Comparison of ENCODE assay signal across 8 cellular contexts in the genomic region with DNA sequence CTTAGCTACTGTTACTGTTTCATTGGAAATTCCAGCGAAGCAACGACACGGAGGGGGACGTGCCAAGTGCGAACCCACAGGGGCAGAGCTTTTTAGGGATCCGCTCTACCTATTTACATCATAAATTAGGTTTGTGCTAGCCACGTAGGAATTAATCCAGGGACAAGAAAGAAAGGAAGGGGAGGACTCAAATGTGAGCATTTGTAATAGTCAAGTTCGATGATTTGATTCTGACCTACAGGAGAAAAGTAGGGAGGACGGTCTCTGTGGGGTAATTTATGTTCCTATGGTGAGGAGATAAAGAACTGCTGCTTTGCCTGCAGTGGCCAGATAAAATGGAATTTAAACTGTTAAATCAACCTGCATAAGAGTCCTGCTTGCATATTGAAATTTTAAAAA. TPM values are rescaled to one million over a fixed set of nuclear protein-coding genes. Genes with fewer than 3 reads are reported as not detected.
DNase-seq lines count a peak whose midpoint lies in the region; ATAC-seq and TF ChIP-seq lines count a peak whose summit lies in the region.

No MANE protein-coding gene starts in this region.

- H3K27ac ChIP-seq in IMR-90 (ENCODE audit: insufficient read depth, low read length) = peak overlapping the region; percentile 83
- peak overlapping the region; percentile 84 for H3K27ac ChIP-seq in muscle layer of duodenum (ENCODE audit: low read length)

- H3K56ac ChIP-seq in IMR-90 (ENCODE audit: extremely low read depth, insufficient read depth, low read length) = peak overlapping the region; percentile 73; the same call in 1 of the 2 replicates

- peak overlapping the region; percentile 87 for H2AFZ ChIP-seq in IMR-90 (replicated peaks; ENCODE audit: low read length, poor library complexity)

- H2BK5ac ChIP-seq in IMR-90 (ENCODE audit: low read depth, low read length, poor library complexity, severe bottlenecking) = peak overlapping the region; percentile 59

- peak overlapping the region; percentile 31; the same call in 1 of the 2 replicates for H3K23ac ChIP-seq in IMR-90 (ENCODE audit: low read depth, low read length)

- peak; percentile 7 for DNase-seq in AG08395 (ENCODE audit: low spot score)
- no peak for DNase-seq in IMR-90
- DNase-seq in cardiac fibroblast (ENCODE audit: low read depth in 2 of 2) = no peak
- no peak for DNase-seq in iPS-NIHi11 (ENCODE audit: low spot score)

- no peak overlapping the region for H2BK15ac ChIP-seq in IMR-90 (ENCODE audit: low read depth, low read length)

- H4K5ac ChIP-seq in IMR-90 (ENCODE audit: low read depth, low read length) = no peak overlapping the region; the same call in 1 of the 2 replicates

- peak overlapping the region; percentile 74 for H3K9ac ChIP-seq in IMR-90 (ENCODE audit: low read depth, low read length)

- no peaks in the 10 kb centered on the region for H3K9me1 ChIP-seq in IMR-90 (ENCODE audit: insufficient read depth, low read length)

- dilution Hi-C loops in IMR-90 (cut with HindIII; ENCODE audit: low sequenced_read_pairs, unreplicated experiment) = no loop called here

- peak overlapping the region; percentile 43 for H4K91ac ChIP-seq in IMR-90 (ENCODE audit: insufficient read depth, low read depth, low read length)

- no peaks in the 10 kb centered on the region for H4K20me1 ChIP-seq in IMR-90 (ENCODE audit: insufficient read depth, low read length)

- no peaks in the 10 kb centered on the region for H3K79me1 ChIP-seq in IMR-90 (ENCODE audit: low read depth in 1 of 2, low read length in 2 of 2)

- H3K14ac ChIP-seq in IMR-90 (replicated peaks; ENCODE audit: low read depth, low read length) = peak overlapping the region; percentile 86

- intact Hi-C loops in IMR-90 (cut with micrococcal nuclease) = loop anchor here (5.0 kb wide), 1 partner anchor 35 kb away; no protein-coding TSS in a partner anchor

- TF ChIP-seq CTCF in IMR-90 (conservative IDR thresholded peaks at IDR 0.05; ENCODE audit: low read depth, low read length) (no peak), cardiac fibroblast (IDR thresholded peaks at IDR 0.05; ENCODE audit: low read depth, low read length) (no peak)

- peak overlapping the region; percentile 52 to 70; a peak in 2 of 4 replicates for H4K8ac ChIP-seq in IMR-90 (ENCODE audit: low read depth in 2 of 2, low read length in 2 of 2)

- POLR2A ChIA-PET in IMR-90 (lab: Charles Lee; ENCODE audit: unreplicated experiment) = no interaction called here

- no peak overlapping the region for H2BK20ac ChIP-seq in IMR-90 (ENCODE audit: low read depth, low read length)

- H3K9me3 ChIP-seq in IMR-90 (ENCODE audit: control insufficient read depth, insufficient read depth, low read length) = no peaks in the 10 kb centered on the region
- H3K9me3 ChIP-seq in muscle layer of duodenum (ENCODE audit: control insufficient read depth in 1 of 2, low read length in 2 of 2) = no peaks in the 10 kb centered on the region

- H2AK5ac ChIP-seq in IMR-90 (ENCODE audit: low read depth, low read length) = no peak overlapping the region

- peak overlapping the region; percentile 64; the same call in 1 of the 2 replicates for H3K18ac ChIP-seq in IMR-90 (ENCODE audit: low read depth, low read length)

- peak overlapping the region; percentile 68; the same call in 1 of the 2 replicates for H3K4ac ChIP-seq in IMR-90 (ENCODE audit: low read depth, low read length)

- CTCF ChIA-PET in IMR-90 (lab: Yijun Ruan, JAX) = no interaction called here

- H3K27me3 ChIP-seq in IMR-90 (ENCODE audit: control insufficient read depth, insufficient read depth, low read length) = no peaks in the 10 kb centered on the region
- no peaks in the 10 kb centered on the region for H3K27me3 ChIP-seq in muscle layer of duodenum (ENCODE audit: low read depth, low read length)

- TF ChIP-seq POLR2A in IMR-90 (IDR thresholded peaks at IDR 0.05; ENCODE audit: low read depth, low read length) = no peak

- BruUV-seq in IMR-90 (replicated peaks; lab: Mats Ljungman, UMichigan) = no TSS peak

- no peak for TF ChIP-seq RAD21 in IMR-90 (IDR thresholded peaks at IDR 0.05; ENCODE audit: low read length)

- H2AK9ac ChIP-seq in IMR-90 (replicated peaks; ENCODE audit: low read depth, low read length, poor library complexity) = peak overlapping the region; percentile 62

- H3K4me3 ChIP-seq in IMR-90 (ENCODE audit: insufficient read depth, low read depth, low read length) (peak overlapping the region; percentile 62), cardiac fibroblast (replicated peaks in 1 of 2; ENCODE audit: low read depth in 2 of 2, low read length in 2 of 2) (peak overlapping the region; percentile 44 to 52), muscle layer of duodenum (ENCODE audit: low read depth in 1 of 2, low read length in 2 of 2) (peak overlapping the region; percentile 64 to 74)

- no CpG with 5 or more reads among the region's 9 CpGs for WGBS in IMR-90 (ENCODE audit: extremely low coverage in 2 of 2, insufficient read length in 1 of 2), 2 experiments

- H3K4me2 ChIP-seq in IMR-90 (ENCODE audit: low read depth, low read length) = peak overlapping the region; percentile 64

- no peaks in the 10 kb centered on the region for H3K4me1 ChIP-seq in IMR-90 (ENCODE audit: control insufficient read depth, insufficient read depth, low read length)
- H3K4me1 ChIP-seq in muscle layer of duodenum (ENCODE audit: control insufficient read depth in 1 of 2, insufficient read depth in 2 of 2, low read length in 2 of 2) = no peaks in the 10 kb centered on the region

- peak overlapping the region; percentile 8; the same call in 1 of the 2 replicates for H2BK120ac ChIP-seq in IMR-90 (ENCODE audit: low read depth, low read length)

- ATAC-seq in IMR-90 (ENCODE audit: low read depth) (no peak; the same call in 1 of the 2 replicates), GM21360 (IDR thresholded peaks at IDR 0.05; ENCODE audit: unreplicated experiment) (no peak), GM19328 (IDR thresholded peaks at IDR 0.05; ENCODE audit: unreplicated experiment) (no peak), HG03045 (IDR thresholded peaks at IDR 0.05; ENCODE audit: unreplicated experiment) (no peak)

- in situ Hi-C loops in IMR-90 (cut with MboI; ENCODE audit: low sequenced_read_pairs) = no loop called here

- H3K36me3 ChIP-seq in IMR-90 (ENCODE audit: control insufficient read depth, insufficient read depth, low read length) (no peaks in the 10 kb centered on the region), muscle layer of duodenum (ENCODE audit: control insufficient read depth in 1 of 2, insufficient read depth in 2 of 2, low read length in 2 of 2) (no peaks in the 10 kb centered on the region)

TF ChIP-seq in IMR-90, 13 proteins besides CTCF, POLR2A, EP300 and RAD21:
- no peak for TF ChIP-seq MAZ (IDR thresholded peaks at IDR 0.05; ENCODE audit: borderline replicate concordance, low read depth, low read length)
- no peak for TF ChIP-seq NFE2L2 (IDR thresholded peaks at IDR 0.05; ENCODE audit: low read depth, low read length)
- no peak for TF ChIP-seq MAFK (IDR thresholded peaks at IDR 0.05; ENCODE audit: low read depth, low read length)
- no peak for TF ChIP-seq CEBPB (IDR thresholded peaks at IDR 0.05; ENCODE audit: low read depth, low read length)
- no peak for TF ChIP-seq RFX5 (IDR thresholded peaks at IDR 0.05; ENCODE audit: low read depth, low read length)

RNA-seq across cellular contexts. Expression of a gene that starts 1.7 kb away (rescaled TPM):
- total RNA-seq in IMR-90 (2012; rRNA removed) = 2.7 and 3.9 TPM in 2 replicates
- 4.6 and 5.1 TPM in 2 replicates for polyA plus RNA-seq in IMR-90 (2012; rRNA removed)
- polyA plus RNA-seq in IMR-90 (2012; cell fraction: cytosol; rRNA removed) = 0.55 TPM in 2 replicates
- polyA plus RNA-seq in IMR-90 (2012; cell fraction: nucleus; rRNA removed; ENCODE audit: low replicate concordance) = 7.2 and 48.9 TPM in 2 replicates
